In genomic region chr5:120140510-120140909, GRCh38 we compare ENCODE assay signal across 2 cellular contexts.
TF ChIP-seq lines count a peak whose summit lies in the region.

No MANE protein-coding gene starts in this region.

TF ChIP-seq in IMR-90, 13 proteins besides CTCF, POLR2A, EP300 and RAD21:
- TF ChIP-seq RCOR1 (IDR thresholded peaks at IDR 0.05; ENCODE audit: insufficient replicate concordance, low read length) (no peak), RFX5 (IDR thresholded peaks at IDR 0.05; ENCODE audit: low read depth, low read length) (no peak), FOS (IDR thresholded peaks at IDR 0.05; ENCODE audit: low read depth, low read length) (no peak), BHLHE40 (IDR thresholded peaks at IDR 0.05; ENCODE audit: low read depth, low read length) (no peak), SMC3 (IDR thresholded peaks at IDR 0.05; ENCODE audit: low read depth, low read length) (no peak), CEBPB (IDR thresholded peaks at IDR 0.05; ENCODE audit: low read depth, low read length) (no peak), MXI1 (IDR thresholded peaks at IDR 0.05; ENCODE audit: borderline replicate concordance, low read depth, low read length) (no peak), CHD1 (IDR thresholded peaks at IDR 0.05; ENCODE audit: low read depth, low read length) (no peak), MAFK (IDR thresholded peaks at IDR 0.05; ENCODE audit: low read depth, low read length) (no peak), MAZ (IDR thresholded peaks at IDR 0.05; ENCODE audit: borderline replicate concordance, low read depth, low read length) (no peak), NFE2L2 (IDR thresholded peaks at IDR 0.05; ENCODE audit: low read depth, low read length) (no peak)
- TF ChIP-seq, protein P1, sequence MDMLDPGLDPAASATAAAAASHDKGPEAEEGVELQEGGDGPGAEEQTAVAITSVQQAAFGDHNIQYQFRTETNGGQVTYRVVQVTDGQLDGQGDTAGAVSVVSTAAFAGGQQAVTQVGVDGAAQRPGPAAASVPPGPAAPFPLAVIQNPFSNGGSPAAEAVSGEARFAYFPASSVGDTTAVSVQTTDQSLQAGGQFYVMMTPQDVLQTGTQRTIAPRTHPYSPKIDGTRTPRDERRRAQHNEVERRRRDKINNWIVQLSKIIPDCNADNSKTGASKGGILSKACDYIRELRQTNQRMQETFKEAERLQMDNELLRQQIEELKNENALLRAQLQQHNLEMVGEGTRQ (IDR thresholded peaks at IDR 0.05; ENCODE audit: low read depth, low read length), result no peak
- TF ChIP-seq, protein P2, sequence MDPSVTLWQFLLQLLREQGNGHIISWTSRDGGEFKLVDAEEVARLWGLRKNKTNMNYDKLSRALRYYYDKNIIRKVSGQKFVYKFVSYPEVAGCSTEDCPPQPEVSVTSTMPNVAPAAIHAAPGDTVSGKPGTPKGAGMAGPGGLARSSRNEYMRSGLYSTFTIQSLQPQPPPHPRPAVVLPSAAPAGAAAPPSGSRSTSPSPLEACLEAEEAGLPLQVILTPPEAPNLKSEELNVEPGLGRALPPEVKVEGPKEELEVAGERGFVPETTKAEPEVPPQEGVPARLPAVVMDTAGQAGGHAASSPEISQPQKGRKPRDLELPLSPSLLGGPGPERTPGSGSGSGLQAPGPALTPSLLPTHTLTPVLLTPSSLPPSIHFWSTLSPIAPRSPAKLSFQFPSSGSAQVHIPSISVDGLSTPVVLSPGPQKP (IDR thresholded peaks at IDR 0.05; ENCODE audit: borderline replicate concordance, low read depth, low read length), result no peak

TF ChIP-seq in endothelial cell of umbilical vein, 7 proteins besides CTCF, POLR2A, EP300 and RAD21:
- TF ChIP-seq POLR2AphosphoS5 (IDR thresholded peaks at IDR 0.05; ENCODE audit: insufficient read depth, low read depth, low read length), result no peak
- TF ChIP-seq MAX (IDR thresholded peaks at IDR 0.05; ENCODE audit: insufficient read depth, insufficient read length), result no peak
- no peak for TF ChIP-seq JUN (IDR thresholded peaks at IDR 0.05; ENCODE audit: borderline replicate concordance, insufficient read depth, insufficient read length, low read depth)
- TF ChIP-seq FOS (IDR thresholded peaks at IDR 0.05; ENCODE audit: borderline replicate concordance, insufficient read depth, low read length), result no peak
- no peak for TF ChIP-seq EZH2 (IDR thresholded peaks at IDR 0.05; ENCODE audit: borderline replicate concordance, low read depth, low read length, severe bottlenecking)
- TF ChIP-seq GATA2 (IDR thresholded peaks at IDR 0.05; ENCODE audit: insufficient read depth, insufficient read length, low read depth, low read length), result no peak
- TF ChIP-seq MYC (IDR thresholded peaks at IDR 0.05; ENCODE audit: low read depth, low read length), result no peak
